1 cellular context compared by ENCODE assay signal in the genomic region with DNA sequence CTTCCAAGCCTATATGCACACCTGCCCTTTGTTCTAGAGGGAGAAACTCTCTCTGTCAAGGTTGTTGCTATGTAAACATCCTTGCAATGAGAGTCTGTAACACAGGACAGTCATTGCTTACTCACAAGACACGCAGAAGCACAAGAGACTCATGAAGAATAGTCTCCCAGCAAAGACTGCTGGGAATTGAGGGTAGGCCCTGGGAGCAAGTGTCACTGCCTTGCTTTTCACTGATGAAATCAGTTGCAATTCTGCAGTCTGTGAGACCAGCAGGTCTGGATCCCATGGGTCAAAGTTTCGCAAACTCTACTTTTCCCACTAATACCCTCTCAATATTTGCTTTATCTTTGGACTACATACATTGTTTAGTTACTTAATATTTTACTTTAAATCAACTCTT.
TF ChIP-seq lines count a peak whose summit lies in the region.

No MANE protein-coding gene starts in this region.

TF ChIP-seq in HepG2, 621 proteins besides CTCF, POLR2A, EP300 and RAD21 (continued from another document and continues in another):
- TF ChIP-seq, protein P1, sequence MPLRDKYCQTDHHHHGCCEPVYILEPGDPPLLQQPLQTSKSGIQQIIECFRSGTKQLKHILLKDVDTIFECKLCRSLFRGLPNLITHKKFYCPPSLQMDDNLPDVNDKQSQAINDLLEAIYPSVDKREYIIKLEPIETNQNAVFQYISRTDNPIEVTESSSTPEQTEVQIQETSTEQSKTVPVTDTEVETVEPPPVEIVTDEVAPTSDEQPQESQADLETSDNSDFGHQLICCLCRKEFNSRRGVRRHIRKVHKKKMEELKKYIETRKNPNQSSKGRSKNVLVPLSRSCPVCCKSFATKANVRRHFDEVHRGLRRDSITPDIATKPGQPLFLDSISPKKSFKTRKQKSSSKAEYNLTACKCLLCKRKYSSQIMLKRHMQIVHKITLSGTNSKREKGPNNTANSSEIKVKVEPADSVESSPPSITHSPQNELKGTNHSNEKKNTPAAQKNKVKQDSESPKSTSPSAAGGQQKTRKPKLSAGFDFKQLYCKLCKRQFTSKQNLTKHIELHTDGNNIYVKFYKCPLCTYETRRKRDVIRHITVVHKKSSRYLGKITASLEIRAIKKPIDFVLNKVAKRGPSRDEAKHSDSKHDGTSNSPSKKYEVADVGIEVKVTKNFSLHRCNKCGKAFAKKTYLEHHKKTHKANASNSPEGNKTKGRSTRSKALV (CRISPR knock-in tag; IDR thresholded peaks at IDR 0.05) = 0 out of 2 replicates have a peak, but pooled peaks have one; percentile 35
- TF ChIP-seq ATF1 (CRISPR knock-in tag; IDR thresholded peaks at IDR 0.05) = no peak
- TF ChIP-seq, protein P2, sequence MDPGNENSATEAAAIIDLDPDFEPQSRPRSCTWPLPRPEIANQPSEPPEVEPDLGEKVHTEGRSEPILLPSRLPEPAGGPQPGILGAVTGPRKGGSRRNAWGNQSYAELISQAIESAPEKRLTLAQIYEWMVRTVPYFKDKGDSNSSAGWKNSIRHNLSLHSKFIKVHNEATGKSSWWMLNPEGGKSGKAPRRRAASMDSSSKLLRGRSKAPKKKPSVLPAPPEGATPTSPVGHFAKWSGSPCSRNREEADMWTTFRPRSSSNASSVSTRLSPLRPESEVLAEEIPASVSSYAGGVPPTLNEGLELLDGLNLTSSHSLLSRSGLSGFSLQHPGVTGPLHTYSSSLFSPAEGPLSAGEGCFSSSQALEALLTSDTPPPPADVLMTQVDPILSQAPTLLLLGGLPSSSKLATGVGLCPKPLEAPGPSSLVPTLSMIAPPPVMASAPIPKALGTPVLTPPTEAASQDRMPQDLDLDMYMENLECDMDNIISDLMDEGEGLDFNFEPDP (CRISPR knock-in tag; conservative IDR thresholded peaks at IDR 0.05) = no peak
- TF ChIP-seq PHF21A (CRISPR knock-in tag; IDR thresholded peaks at IDR 0.05) = peak; percentile 79
- TF ChIP-seq ZNF441 (CRISPR knock-in tag; IDR thresholded peaks at IDR 0.05; ENCODE audit: borderline replicate concordance) = peak; percentile 44; the same call in 1 of the 2 replicates
- no peak for TF ChIP-seq ZNF382 (CRISPR knock-in tag; IDR thresholded peaks at IDR 0.05; ENCODE audit: borderline replicate concordance)
- TF ChIP-seq PRMT3 (CRISPR knock-in tag; IDR thresholded peaks at IDR 0.05; ENCODE audit: borderline replicate concordance, low read depth) = no peak
- TF ChIP-seq ZNF724P (CRISPR knock-in tag; IDR thresholded peaks at IDR 0.05; ENCODE audit: borderline replicate concordance) = no peak
- TF ChIP-seq ZNF326 (CRISPR knock-in tag; IDR thresholded peaks at IDR 0.05; ENCODE audit: borderline replicate concordance) = no peak
- TF ChIP-seq ZNF235 (CRISPR knock-in tag; IDR thresholded peaks at IDR 0.05; ENCODE audit: borderline replicate concordance) = no peak
- TF ChIP-seq, protein P3, sequence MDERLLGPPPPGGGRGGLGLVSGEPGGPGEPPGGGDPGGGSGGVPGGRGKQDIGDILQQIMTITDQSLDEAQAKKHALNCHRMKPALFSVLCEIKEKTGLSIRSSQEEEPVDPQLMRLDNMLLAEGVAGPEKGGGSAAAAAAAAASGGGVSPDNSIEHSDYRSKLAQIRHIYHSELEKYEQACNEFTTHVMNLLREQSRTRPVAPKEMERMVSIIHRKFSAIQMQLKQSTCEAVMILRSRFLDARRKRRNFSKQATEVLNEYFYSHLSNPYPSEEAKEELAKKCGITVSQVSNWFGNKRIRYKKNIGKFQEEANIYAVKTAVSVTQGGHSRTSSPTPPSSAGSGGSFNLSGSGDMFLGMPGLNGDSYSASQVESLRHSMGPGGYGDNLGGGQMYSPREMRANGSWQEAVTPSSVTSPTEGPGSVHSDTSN (CRISPR knock-in tag; IDR thresholded peaks at IDR 0.05) = no peak
- TF ChIP-seq, protein P4, sequence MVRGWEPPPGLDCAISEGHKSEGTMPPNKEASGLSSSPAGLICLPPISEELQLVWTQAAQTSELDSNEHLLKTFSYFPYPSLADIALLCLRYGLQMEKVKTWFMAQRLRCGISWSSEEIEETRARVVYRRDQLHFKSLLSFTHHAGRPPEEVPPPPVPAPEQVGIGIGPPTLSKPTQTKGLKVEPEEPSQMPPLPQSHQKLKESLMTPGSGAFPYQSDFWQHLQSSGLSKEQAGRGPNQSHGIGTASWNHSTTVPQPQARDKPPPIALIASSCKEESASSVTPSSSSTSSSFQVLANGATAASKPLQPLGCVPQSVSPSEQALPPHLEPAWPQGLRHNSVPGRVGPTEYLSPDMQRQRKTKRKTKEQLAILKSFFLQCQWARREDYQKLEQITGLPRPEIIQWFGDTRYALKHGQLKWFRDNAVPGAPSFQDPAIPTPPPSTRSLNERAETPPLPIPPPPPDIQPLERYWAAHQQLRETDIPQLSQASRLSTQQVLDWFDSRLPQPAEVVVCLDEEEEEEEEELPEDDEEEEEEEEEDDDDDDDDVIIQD (CRISPR knock-in tag; IDR thresholded peaks at IDR 0.05; ENCODE audit: low read depth) = peak; percentile 93
- no peak for TF ChIP-seq ZSCAN25 (CRISPR knock-in tag; IDR thresholded peaks at IDR 0.05)
- TF ChIP-seq, protein P5, sequence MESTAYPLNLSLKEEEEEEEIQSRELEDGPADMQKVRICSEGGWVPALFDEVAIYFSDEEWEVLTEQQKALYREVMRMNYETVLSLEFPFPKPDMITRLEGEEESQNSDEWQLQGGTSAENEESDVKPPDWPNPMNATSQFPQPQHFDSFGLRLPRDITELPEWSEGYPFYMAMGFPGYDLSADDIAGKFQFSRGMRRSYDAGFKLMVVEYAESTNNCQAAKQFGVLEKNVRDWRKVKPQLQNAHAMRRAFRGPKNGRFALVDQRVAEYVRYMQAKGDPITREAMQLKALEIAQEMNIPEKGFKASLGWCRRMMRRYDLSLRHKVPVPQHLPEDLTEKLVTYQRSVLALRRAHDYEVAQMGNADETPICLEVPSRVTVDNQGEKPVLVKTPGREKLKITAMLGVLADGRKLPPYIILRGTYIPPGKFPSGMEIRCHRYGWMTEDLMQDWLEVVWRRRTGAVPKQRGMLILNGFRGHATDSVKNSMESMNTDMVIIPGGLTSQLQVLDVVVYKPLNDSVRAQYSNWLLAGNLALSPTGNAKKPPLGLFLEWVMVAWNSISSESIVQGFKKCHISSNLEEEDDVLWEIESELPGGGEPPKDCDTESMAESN (CRISPR knock-in tag; conservative IDR thresholded peaks at IDR 0.05) = peak; percentile 77
- TF ChIP-seq CCAR2 (optimal IDR thresholded peaks at IDR 0.05; ENCODE audit: low read depth, low read length) = no peak
- TF ChIP-seq ZNF644 (CRISPR knock-in tag; IDR thresholded peaks at IDR 0.05; ENCODE audit: low read depth) = peak; percentile 88
- no peak for TF ChIP-seq ZSCAN30 (CRISPR knock-in tag; IDR thresholded peaks at IDR 0.05)
- TF ChIP-seq SMAD9 (CRISPR knock-in tag; IDR thresholded peaks at IDR 0.05) = no peak
- TF ChIP-seq ZNF546 (CRISPR knock-in tag; conservative IDR thresholded peaks at IDR 0.05) = no peak
- TF ChIP-seq TAF1 (CRISPR knock-in tag; IDR thresholded peaks at IDR 0.05) = no peak
- no peak for TF ChIP-seq ZKSCAN1 (IDR thresholded peaks at IDR 0.05; ENCODE audit: low read length)
- TF ChIP-seq MIER3 (CRISPR knock-in tag; IDR thresholded peaks at IDR 0.05; ENCODE audit: borderline replicate concordance) = peak; percentile 26; the same call in 1 of the 2 replicates
- peak; percentile 59; the same call in 1 of the 2 replicates for TF ChIP-seq FOXK1 (CRISPR knock-in tag; IDR thresholded peaks at IDR 0.05; ENCODE audit: borderline replicate concordance, low read depth)
- TF ChIP-seq JARID2 (CRISPR knock-in tag; IDR thresholded peaks at IDR 0.05; ENCODE audit: insufficient replicate concordance) = no peak
- no peak for TF ChIP-seq ZNF33A (CRISPR knock-in tag; IDR thresholded peaks at IDR 0.05; ENCODE audit: borderline replicate concordance)
- TF ChIP-seq MED1 (CRISPR knock-in tag; IDR thresholded peaks at IDR 0.05) = peak; percentile 95
- TF ChIP-seq SOX5 (CRISPR knock-in tag; IDR thresholded peaks at IDR 0.05; ENCODE audit: borderline replicate concordance) = peak; percentile 78; the same call in 1 of the 2 replicates
- TF ChIP-seq SIX1 (CRISPR knock-in tag; IDR thresholded peaks at IDR 0.05; ENCODE audit: borderline replicate concordance) = peak; percentile 31; the same call in 1 of the 2 replicates
- TF ChIP-seq ZFP1 (CRISPR knock-in tag; IDR thresholded peaks at IDR 0.05) = peak; percentile 91
- TF ChIP-seq, protein P6, sequence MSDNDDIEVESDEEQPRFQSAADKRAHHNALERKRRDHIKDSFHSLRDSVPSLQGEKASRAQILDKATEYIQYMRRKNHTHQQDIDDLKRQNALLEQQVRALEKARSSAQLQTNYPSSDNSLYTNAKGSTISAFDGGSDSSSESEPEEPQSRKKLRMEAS (IDR thresholded peaks at IDR 0.05) = peak; percentile 52; the same call in 1 of the 2 replicates
- TF ChIP-seq ZNF383 (CRISPR knock-in tag; IDR thresholded peaks at IDR 0.05; ENCODE audit: borderline replicate concordance) = no peak
- no peak for TF ChIP-seq STAT5B (CRISPR knock-in tag; IDR thresholded peaks at IDR 0.05)
- no peak for TF ChIP-seq HIVEP1 (CRISPR knock-in tag; IDR thresholded peaks at IDR 0.05)
- TF ChIP-seq ZNF670 (CRISPR knock-in tag; IDR thresholded peaks at IDR 0.05; ENCODE audit: borderline replicate concordance) = no peak
- peak; percentile 100 for TF ChIP-seq CEBPG (CRISPR knock-in tag; IDR thresholded peaks at IDR 0.05)
- no peak for TF ChIP-seq ZNF569 (CRISPR knock-in tag; IDR thresholded peaks at IDR 0.05; ENCODE audit: borderline replicate concordance)
- TF ChIP-seq ZC3H4 (CRISPR knock-in tag; IDR thresholded peaks at IDR 0.05; ENCODE audit: borderline replicate concordance) = no peak
- TF ChIP-seq ELF3 (CRISPR knock-in tag; IDR thresholded peaks at IDR 0.05) = peak; percentile 71
- TF ChIP-seq GABPA (IDR thresholded peaks at IDR 0.05; ENCODE audit: low read depth, low read length) = no peak
- TF ChIP-seq GABPA (CRISPR knock-in tag; IDR thresholded peaks at IDR 0.05; ENCODE audit: low read depth) = no peak; the same call in 1 of the 2 replicates
- no peak for TF ChIP-seq ZC3H13 (CRISPR knock-in tag; IDR thresholded peaks at IDR 0.05)
- no peak for TF ChIP-seq ZNF776 (CRISPR knock-in tag; IDR thresholded peaks at IDR 0.05)
- TF ChIP-seq, protein P7, sequence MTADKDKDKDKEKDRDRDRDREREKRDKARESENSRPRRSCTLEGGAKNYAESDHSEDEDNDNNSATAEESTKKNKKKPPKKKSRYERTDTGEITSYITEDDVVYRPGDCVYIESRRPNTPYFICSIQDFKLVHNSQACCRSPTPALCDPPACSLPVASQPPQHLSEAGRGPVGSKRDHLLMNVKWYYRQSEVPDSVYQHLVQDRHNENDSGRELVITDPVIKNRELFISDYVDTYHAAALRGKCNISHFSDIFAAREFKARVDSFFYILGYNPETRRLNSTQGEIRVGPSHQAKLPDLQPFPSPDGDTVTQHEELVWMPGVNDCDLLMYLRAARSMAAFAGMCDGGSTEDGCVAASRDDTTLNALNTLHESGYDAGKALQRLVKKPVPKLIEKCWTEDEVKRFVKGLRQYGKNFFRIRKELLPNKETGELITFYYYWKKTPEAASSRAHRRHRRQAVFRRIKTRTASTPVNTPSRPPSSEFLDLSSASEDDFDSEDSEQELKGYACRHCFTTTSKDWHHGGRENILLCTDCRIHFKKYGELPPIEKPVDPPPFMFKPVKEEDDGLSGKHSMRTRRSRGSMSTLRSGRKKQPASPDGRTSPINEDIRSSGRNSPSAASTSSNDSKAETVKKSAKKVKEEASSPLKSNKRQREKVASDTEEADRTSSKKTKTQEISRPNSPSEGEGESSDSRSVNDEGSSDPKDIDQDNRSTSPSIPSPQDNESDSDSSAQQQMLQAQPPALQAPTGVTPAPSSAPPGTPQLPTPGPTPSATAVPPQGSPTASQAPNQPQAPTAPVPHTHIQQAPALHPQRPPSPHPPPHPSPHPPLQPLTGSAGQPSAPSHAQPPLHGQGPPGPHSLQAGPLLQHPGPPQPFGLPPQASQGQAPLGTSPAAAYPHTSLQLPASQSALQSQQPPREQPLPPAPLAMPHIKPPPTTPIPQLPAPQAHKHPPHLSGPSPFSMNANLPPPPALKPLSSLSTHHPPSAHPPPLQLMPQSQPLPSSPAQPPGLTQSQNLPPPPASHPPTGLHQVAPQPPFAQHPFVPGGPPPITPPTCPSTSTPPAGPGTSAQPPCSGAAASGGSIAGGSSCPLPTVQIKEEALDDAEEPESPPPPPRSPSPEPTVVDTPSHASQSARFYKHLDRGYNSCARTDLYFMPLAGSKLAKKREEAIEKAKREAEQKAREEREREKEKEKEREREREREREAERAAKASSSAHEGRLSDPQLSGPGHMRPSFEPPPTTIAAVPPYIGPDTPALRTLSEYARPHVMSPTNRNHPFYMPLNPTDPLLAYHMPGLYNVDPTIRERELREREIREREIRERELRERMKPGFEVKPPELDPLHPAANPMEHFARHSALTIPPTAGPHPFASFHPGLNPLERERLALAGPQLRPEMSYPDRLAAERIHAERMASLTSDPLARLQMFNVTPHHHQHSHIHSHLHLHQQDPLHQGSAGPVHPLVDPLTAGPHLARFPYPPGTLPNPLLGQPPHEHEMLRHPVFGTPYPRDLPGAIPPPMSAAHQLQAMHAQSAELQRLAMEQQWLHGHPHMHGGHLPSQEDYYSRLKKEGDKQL (CRISPR knock-in tag; IDR thresholded peaks at IDR 0.05; ENCODE audit: low read depth) = peak; percentile 54; the same call in 1 of the 2 replicates
- TF ChIP-seq, protein P8, sequence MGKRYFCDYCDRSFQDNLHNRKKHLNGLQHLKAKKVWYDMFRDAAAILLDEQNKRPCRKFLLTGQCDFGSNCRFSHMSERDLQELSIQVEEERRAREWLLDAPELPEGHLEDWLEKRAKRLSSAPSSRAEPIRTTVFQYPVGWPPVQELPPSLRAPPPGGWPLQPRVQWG (CRISPR knock-in tag; IDR thresholded peaks at IDR 0.05; ENCODE audit: borderline replicate concordance, low read depth) = no peak
- TF ChIP-seq, protein P9, sequence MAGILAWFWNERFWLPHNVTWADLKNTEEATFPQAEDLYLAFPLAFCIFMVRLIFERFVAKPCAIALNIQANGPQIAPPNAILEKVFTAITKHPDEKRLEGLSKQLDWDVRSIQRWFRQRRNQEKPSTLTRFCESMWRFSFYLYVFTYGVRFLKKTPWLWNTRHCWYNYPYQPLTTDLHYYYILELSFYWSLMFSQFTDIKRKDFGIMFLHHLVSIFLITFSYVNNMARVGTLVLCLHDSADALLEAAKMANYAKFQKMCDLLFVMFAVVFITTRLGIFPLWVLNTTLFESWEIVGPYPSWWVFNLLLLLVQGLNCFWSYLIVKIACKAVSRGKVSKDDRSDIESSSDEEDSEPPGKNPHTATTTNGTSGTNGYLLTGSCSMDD (CRISPR knock-in tag; IDR thresholded peaks at IDR 0.05) = no peak
